ENCODE assay signal across 27 cellular contexts in genomic region chr1:38277646-38278045, GRCh38.
"Had no signal": no experiment of that assay in that cellular context is flagged by ENCODE, and none has a peak within 500 bp of the region (broad histone marks: within the 10 kb centered on the region; RNA-seq: fewer than 3 reads in every experiment).

No MANE protein-coding gene starts in this region.

- H3K4me1 ChIP-seq: colonic mucosa, esophagus squamous epithelium, foreskin keratinocyte, gastrocnemius medialis, gastroesophageal sphincter, heart left ventricle, heart right ventricle had no signal

- H3K4me3 Mint-ChIP-seq: dendritic cell treated with granulocyte-macrophage colony-stimulating factor and Interleukin-4, amounts not matched to agents 40 ng/mL and 50 ng/mL, for 4 days; effector memory CD8-positive, alpha-beta T cell; endodermal cell had no signal

- H3K27me3 ChIP-seq: colonic mucosa, dorsolateral prefrontal cortex, foreskin keratinocyte had no signal

- H3K36me3 ChIP-seq: colonic mucosa, esophagus muscularis mucosa, esophagus squamous epithelium, gastrocnemius medialis, gastroesophageal sphincter, heart left ventricle, heart right ventricle had no signal

- FAIRE-seq: endometrium, endothelial cell of umbilical vein, frontal cortex had no signal

- H3K9me3 ChIP-seq: colonic mucosa had no signal

- H3K27ac Mint-ChIP-seq: dendritic cell treated with granulocyte-macrophage colony-stimulating factor and Interleukin-4, amounts not matched to agents 40 ng/mL and 50 ng/mL, for 4 days; effector memory CD8-positive, alpha-beta T cell; endodermal cell had no signal

- H3K4me1 Mint-ChIP-seq: endodermal cell had no signal

- H3K4me3 ChIP-seq: colonic mucosa, coronary artery, dorsolateral prefrontal cortex, esophagus muscularis mucosa, esophagus squamous epithelium, gastrocnemius medialis, gastroesophageal sphincter, heart left ventricle, heart right ventricle had no signal

- H3K27ac ChIP-seq: colonic mucosa, coronary artery, dorsolateral prefrontal cortex, epithelial cell of prostate, esophagus muscularis mucosa, esophagus squamous epithelium, foreskin keratinocyte, gastrocnemius medialis, gastroesophageal sphincter, heart left ventricle, heart right ventricle had no signal

- DNase-seq: colonic mucosa; cortex of kidney; dermis blood vessel endothelial cell; dorsolateral prefrontal cortex; effector CD4-positive, alpha-beta T cell; effector CD8-positive, alpha-beta T cell; effector memory CD4-positive, alpha-beta T cell; effector memory CD8-positive, alpha-beta T cell; endodermal cell; erythroblast; esophagus squamous epithelium; foreskin fibroblast; foreskin keratinocyte; foreskin melanocyte; gastrocnemius medialis; glutamatergic neuron; head of caudate nucleus; heart left ventricle; heart right ventricle had no signal
